ENCODE assay signal across 10 cellular contexts in the genomic region with DNA sequence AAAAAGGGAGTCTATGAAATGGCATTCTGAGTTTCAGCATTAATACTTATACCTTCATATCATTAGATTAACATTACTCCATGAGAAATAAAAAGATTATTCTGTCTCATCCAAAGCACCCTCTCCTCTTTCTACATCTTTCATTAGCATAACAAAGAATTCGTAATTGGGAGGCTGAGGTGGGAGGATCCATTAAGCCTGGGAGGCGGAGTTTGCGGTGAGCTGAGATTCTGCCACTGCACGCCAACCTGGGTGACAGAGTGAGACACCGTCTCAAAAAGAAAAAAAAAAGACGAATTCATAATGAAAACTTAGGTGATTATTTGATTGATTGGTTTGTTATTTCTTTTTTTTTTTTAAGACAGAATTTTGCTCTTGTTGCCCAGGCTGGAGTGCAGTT. TPM values are rescaled to one million over a fixed set of nuclear protein-coding genes. Genes with fewer than 3 reads are reported as not detected.
A peak's percentile ranks its signal among the peaks of the same experiment; 100 is the strongest.
DNase-seq lines count a peak whose midpoint lies in the region; ATAC-seq and TF ChIP-seq lines count a peak whose summit lies in the region.
"Had no signal": no experiment of that assay in that cellular context is flagged by ENCODE, and none has a peak within 500 bp of the region (broad histone marks: within the 10 kb centered on the region; RNA-seq: fewer than 3 reads in every experiment).

No MANE protein-coding gene starts in this region.

- H3K27me3 Mint-ChIP-seq in activated naive CD4-positive, alpha-beta T cell treated with anti-CD3 and anti-CD28 coated beads, Interleukin-2, amount 10 ng/mL, durations not matched to agents 7 days and 5 days: peaks cover 6% of the 10 kb centered on the region
- no peaks in the 10 kb centered on the region for H3K27me3 Mint-ChIP-seq in stimulated activated memory B cell treated with anti-CD40 and anti-IgM and Interleukin-4, amounts not matched to agents 10 μg/mL and 1 μg/mL and 100 μg/mL, for 72 hours

- ATAC-seq in stimulated activated memory B cell treated with anti-CD40 and anti-IgM and Interleukin-4, amounts not matched to agents 10 μg/mL and 1 μg/mL and 100 μg/mL, for 72 hours: no peak
- ATAC-seq in GM21786 (IDR thresholded peaks at IDR 0.05; ENCODE audit: unreplicated experiment): no peak
- ATAC-seq: heart left ventricle had no signal

- H3K27ac Mint-ChIP-seq in activated naive CD4-positive, alpha-beta T cell treated with anti-CD3 and anti-CD28 coated beads, Interleukin-2, amount 10 ng/mL, durations not matched to agents 7 days and 5 days: peak overlapping the region; percentile 99
- peak overlapping the region; percentile 80 for H3K27ac Mint-ChIP-seq in stimulated activated memory B cell treated with anti-CD40 and anti-IgM and Interleukin-4, amounts not matched to agents 10 μg/mL and 1 μg/mL and 100 μg/mL, for 72 hours

- H3K27me3 ChIP-seq in SJSA1 (replicated peaks) (no peaks in the 10 kb centered on the region), fibroblast of lung (ENCODE audit: control insufficient read depth, insufficient read depth, low read length) (no peaks in the 10 kb centered on the region), esophagus muscularis mucosa (no peaks in the 10 kb centered on the region)
- H3K27me3 ChIP-seq: heart left ventricle had no signal

- H3K4me3 ChIP-seq in SJSA1 (no peak overlapping the region), fibroblast of lung (replicated peaks in 1 of 4; ENCODE audit: control extremely low read depth in 1 of 4, insufficient read depth in 1 of 4, low read depth in 3 of 4, low read length in 4 of 4) (peak overlapping the region in 1 of 4 experiments; percentile 66), esophagus muscularis mucosa (no peak overlapping the region)

- H3K36me3 ChIP-seq in SJSA1 (peaks cover 5% of the 10 kb centered on the region), fibroblast of lung (ENCODE audit: control insufficient read depth, insufficient read depth, low read length) (no peaks in the 10 kb centered on the region), esophagus muscularis mucosa (no peaks in the 10 kb centered on the region)
- H3K36me3 ChIP-seq: heart left ventricle had no signal

- DNase-seq in activated naive CD4-positive, alpha-beta T cell treated with anti-CD3 and anti-CD28 coated beads, Interleukin-2, amount 10 ng/mL, durations not matched to agents 7 days and 5 days: no peak
- DNase-seq in activated naive CD4-positive, alpha-beta T cell (lab: John Stamatoyannopoulos, UW): no peak
- no peak for DNase-seq in SJSA1 (ENCODE audit: low read depth in 1 of 2, low spot score in 2 of 2)
- peak in 1 of 2 donors; percentile 18 for DNase-seq in fibroblast of lung (ENCODE audit: low read depth in 2 of 2)
- DNase-seq in posterior cingulate gyrus: no peak
- DNase-seq in esophagus muscularis mucosa (ENCODE audit: extremely low spot score): no peak
- DNase-seq: COR-L47, heart left ventricle had no signal

- H3K4me3 Mint-ChIP-seq in activated naive CD4-positive, alpha-beta T cell treated with anti-CD3 and anti-CD28 coated beads, Interleukin-2, amount 10 ng/mL, durations not matched to agents 7 days and 5 days: peak overlapping the region; percentile 91
- no peak overlapping the region for H3K4me3 Mint-ChIP-seq in stimulated activated memory B cell treated with anti-CD40 and anti-IgM and Interleukin-4, amounts not matched to agents 10 μg/mL and 1 μg/mL and 100 μg/mL, for 72 hours

- no peak overlapping the region for H2AFZ ChIP-seq in fibroblast of lung (ENCODE audit: low read length)

- no peak for TF ChIP-seq POLR2A in esophagus muscularis mucosa (IDR thresholded peaks at IDR 0.05; ENCODE audit: low read depth)

- H3K9me3 ChIP-seq in SJSA1 (replicated peaks): no peaks in the 10 kb centered on the region
- no peaks in the 10 kb centered on the region for H3K9me3 ChIP-seq in fibroblast of lung (ENCODE audit: control insufficient read depth, insufficient read depth, low read depth, low read length)
- H3K9me3 ChIP-seq in esophagus muscularis mucosa: no peaks in the 10 kb centered on the region
- H3K9me3 ChIP-seq: heart left ventricle had no signal

- no peak for TF ChIP-seq EP300 in esophagus muscularis mucosa (IDR thresholded peaks at IDR 0.05)

- H3K9ac ChIP-seq in fibroblast of lung (ENCODE audit: insufficient read depth, low read length): peak overlapping the region; percentile 64

- no peak for TF ChIP-seq CTCF in fibroblast of lung (conservative IDR thresholded peaks at IDR 0.05 in 1 of 2, IDR thresholded peaks at IDR 0.05 in 1 of 2; ENCODE audit: low read depth in 1 of 2, low read length in 2 of 2)
- TF ChIP-seq CTCF in esophagus muscularis mucosa (IDR thresholded peaks at IDR 0.05): no peak

- H3K36me3 Mint-ChIP-seq in activated naive CD4-positive, alpha-beta T cell treated with anti-CD3 and anti-CD28 coated beads, Interleukin-2, amount 10 ng/mL, durations not matched to agents 7 days and 5 days: peaks cover 3% of the 10 kb centered on the region
- no peaks in the 10 kb centered on the region for H3K36me3 Mint-ChIP-seq in stimulated activated memory B cell treated with anti-CD40 and anti-IgM and Interleukin-4, amounts not matched to agents 10 μg/mL and 1 μg/mL and 100 μg/mL, for 72 hours

- CTCF ChIA-PET in activated naive CD4-positive, alpha-beta T cell treated with anti-CD3 and anti-CD28 coated beads, Interleukin-2, amount 10 ng/mL, durations not matched to agents 7 days and 5 days (lab: Charles Lee): interaction anchor here (0.6 to 7.7 kb wide), 9 partner anchors 14 to 186 kb away, joined by 3 to 60 read pairs (median 7); partner anchors contain the start of gene CFAP54

- no peaks in the 10 kb centered on the region for H3K9me3 Mint-ChIP-seq in activated naive CD4-positive, alpha-beta T cell treated with anti-CD3 and anti-CD28 coated beads, Interleukin-2, amount 10 ng/mL, durations not matched to agents 7 days and 5 days
- H3K9me3 Mint-ChIP-seq in stimulated activated memory B cell treated with anti-CD40 and anti-IgM and Interleukin-4, amounts not matched to agents 10 μg/mL and 1 μg/mL and 100 μg/mL, for 72 hours: no peaks in the 10 kb centered on the region

- 91% methylated on average over 6 of the region's 6 CpGs for WGBS in esophagus muscularis mucosa

- H3K4me1 ChIP-seq in SJSA1 (replicated peaks): peaks cover 11% of the 10 kb centered on the region
- H3K4me1 ChIP-seq in fibroblast of lung (ENCODE audit: control insufficient read depth, extremely low read depth, insufficient read depth, low read length): peaks cover 5% of the 10 kb centered on the region
- H3K4me1 ChIP-seq in esophagus muscularis mucosa: peaks cover 9 to 22% (median 18%) of the 10 kb centered on the region in 4 donors

- H3K79me2 ChIP-seq in fibroblast of lung (ENCODE audit: control insufficient read depth, insufficient read depth, low read length): peaks cover 30% of the 10 kb centered on the region

- H3K27ac ChIP-seq in SJSA1: peak overlapping the region; percentile 75; the same call in 1 of the 2 replicates
- H3K27ac ChIP-seq in fibroblast of lung (ENCODE audit: insufficient read depth, low read length): peak overlapping the region; percentile 97
- H3K27ac ChIP-seq in esophagus muscularis mucosa (replicated peaks in 1 of 4): peak overlapping the region in 1 of 4 donors; percentile 100

- intact Hi-C loops in posterior cingulate gyrus (cut with DNase I) (loop anchor here (10.0 kb wide), 4 partner anchors 83 to 367 kb away; partner anchors contain the start of genes CFAP54 and LTA4H), esophagus muscularis mucosa (cut with DNase I) (loop anchor here (5.0 to 10.0 kb wide), 5 partner anchors 85 to 367 kb away; partner anchors contain the start of genes CFAP54 and LTA4H)

- peak overlapping the region; percentile 99 for H3K4me2 ChIP-seq in fibroblast of lung (ENCODE audit: extremely low read depth, insufficient read depth, low read length)

- H4K20me1 ChIP-seq in fibroblast of lung (ENCODE audit: control insufficient read depth, extremely low read depth, insufficient read depth, low read length): peaks cover 4% of the 10 kb centered on the region

- H3K4me1 Mint-ChIP-seq in activated naive CD4-positive, alpha-beta T cell treated with anti-CD3 and anti-CD28 coated beads, Interleukin-2, amount 10 ng/mL, durations not matched to agents 7 days and 5 days: peaks cover 39% of the 10 kb centered on the region
- H3K4me1 Mint-ChIP-seq in stimulated activated memory B cell treated with anti-CD40 and anti-IgM and Interleukin-4, amounts not matched to agents 10 μg/mL and 1 μg/mL and 100 μg/mL, for 72 hours: peaks cover 44% of the 10 kb centered on the region

RNA-seq across cellular contexts. Expression of gene CDK17, which starts 1.8 kb away (rescaled TPM):
- total RNA-seq in SJSA1 (2014; rRNA removed; shearing (Covaris generic)): 35.9 and 38.4 TPM in 2 replicates
- 59.3 and 109 TPM in 2 replicates for total RNA-seq in fibroblast of lung
- 41.9 and 50.0 TPM in 2 replicates for polyA plus RNA-seq in fibroblast of lung
- 26.7 and 28.6 TPM in 2 replicates for polyA plus RNA-seq in fibroblast of lung (2012)
- 14.8 and 37.9 TPM in 2 replicates for polyA minus RNA-seq in fibroblast of lung (ENCODE audit: low replicate concordance)
- 10 to 100 TPM; 56.2 to 96.9 (median 68.6) TPM for total RNA-seq in esophagus muscularis mucosa
